25 cellular contexts compared by ENCODE assay signal in genomic region chr9:84845956-84846355, GRCh38.
"Had no signal": no experiment of that assay in that cellular context is flagged by ENCODE, and none has a peak within 500 bp of the region (broad histone marks: within the 10 kb centered on the region; RNA-seq: fewer than 3 reads in every experiment).

No MANE protein-coding gene starts in this region.

- DNase-seq: effector CD8-positive, alpha-beta T cell; gastrocnemius medialis; heart right ventricle; hypothalamus; left cardiac atrium; left ventricle myocardium inferior; lower lobe of right lung; mesenchymal stem cell; midbrain; occipital lobe; right lobe of liver; stimulated activated CD4-positive, alpha-beta T cell treated with anti-CD3 and anti-CD28 coated beads, Interleukin-4, amount 100 ng/mL, for 1 hour; tibial artery; upper lobe of left lung; uterus had no signal

- H3K4me1 ChIP-seq: gastrocnemius medialis, left ventricle myocardium inferior, lower lobe of right lung, pancreas, right lobe of liver, uterus had no signal

- H3K36me3 ChIP-seq: esophagus muscularis mucosa, gastrocnemius medialis, heart right ventricle, left ventricle myocardium inferior, lower lobe of right lung, pancreas, right lobe of liver, tibial artery, upper lobe of left lung, uterus had no signal

- H3K9me3 ChIP-seq: esophagus muscularis mucosa, gastrocnemius medialis, heart right ventricle, left ventricle myocardium inferior, lower lobe of right lung, pancreas, right lobe of liver, tibial artery, upper lobe of left lung, uterus had no signal

- FAIRE-seq: endometrium, islet of Langerhans, pancreas had no signal

- H3K9me3 Mint-ChIP-seq: stimulated activated memory B cell treated with anti-CD40 and anti-IgM and Interleukin-4, amounts not matched to agents 10 μg/mL and 1 μg/mL and 100 μg/mL, for 72 hours; stimulated activated naive CD8-positive, alpha-beta T cell treated with anti-CD3 and anti-CD28 coated beads, Interleukin-15, Interleukin-2, amounts not matched to agents 100 ng/mL and 50 ng/mL, for 24 hours had no signal

- H3K36me3 Mint-ChIP-seq: natural killer cell treated with Interleukin-12 subunit alpha and Interleukin-12 subunit beta and Interleukin-15 and Interleukin-18, amount 100 ng/mL, for 72 hours; stimulated activated memory B cell treated with anti-CD40 and anti-IgM and Interleukin-4, amounts not matched to agents 10 μg/mL and 1 μg/mL and 100 μg/mL, for 72 hours had no signal

- H3K4me1 Mint-ChIP-seq: stimulated activated memory B cell treated with anti-CD40 and anti-IgM and Interleukin-4, amounts not matched to agents 10 μg/mL and 1 μg/mL and 100 μg/mL, for 72 hours had no signal

- H3K4me3 Mint-ChIP-seq: natural killer cell treated with Interleukin-12 subunit alpha and Interleukin-12 subunit beta and Interleukin-15 and Interleukin-18, amount 100 ng/mL, for 72 hours; stimulated activated memory B cell treated with anti-CD40 and anti-IgM and Interleukin-4, amounts not matched to agents 10 μg/mL and 1 μg/mL and 100 μg/mL, for 72 hours; stimulated activated naive CD8-positive, alpha-beta T cell treated with anti-CD3 and anti-CD28 coated beads, Interleukin-15, Interleukin-2, amounts not matched to agents 100 ng/mL and 50 ng/mL, for 24 hours had no signal

- H3K27ac ChIP-seq: coronary artery, esophagus muscularis mucosa, gastrocnemius medialis, heart right ventricle, left ventricle myocardium inferior, lower lobe of right lung, pancreas, right lobe of liver, tibial artery, upper lobe of left lung, uterus had no signal

- H3K27me3 ChIP-seq: dorsolateral prefrontal cortex, esophagus muscularis mucosa, gastrocnemius medialis, pancreas, right lobe of liver, tibial artery, upper lobe of left lung, uterus had no signal

- H3K4me3 ChIP-seq: coronary artery, dorsolateral prefrontal cortex, esophagus muscularis mucosa, gastrocnemius medialis, heart right ventricle, left ventricle myocardium inferior, lower lobe of right lung, pancreas, right lobe of liver, tibial artery, upper lobe of left lung, uterus had no signal

- H3K27ac Mint-ChIP-seq: natural killer cell treated with Interleukin-12 subunit alpha and Interleukin-12 subunit beta and Interleukin-15 and Interleukin-18, amount 100 ng/mL, for 72 hours; progenitor cell of endocrine pancreas; stimulated activated memory B cell treated with anti-CD40 and anti-IgM and Interleukin-4, amounts not matched to agents 10 μg/mL and 1 μg/mL and 100 μg/mL, for 72 hours; stimulated activated naive CD8-positive, alpha-beta T cell treated with anti-CD3 and anti-CD28 coated beads, Interleukin-15, Interleukin-2, amounts not matched to agents 100 ng/mL and 50 ng/mL, for 24 hours had no signal
